ENCODE assay signal across 32 cellular contexts in genomic region chr16:72923757-72924156, GRCh38.
DNase-seq lines count a peak whose midpoint lies in the region; ATAC-seq, FAIRE-seq and TF ChIP-seq lines count a peak whose summit lies in the region.
"Had no signal": no experiment of that assay in that cellular context is flagged by ENCODE, and none has a peak within 500 bp of the region (broad histone marks: within the 10 kb centered on the region; RNA-seq: fewer than 3 reads in every experiment).

No MANE protein-coding gene starts in this region.

- H3K27ac ChIP-seq in HepG2 (ENCODE audit: extremely low read length, insufficient read depth, low read length) (peak overlapping the region; percentile 96), right lobe of liver (no peak overlapping the region)
- H3K27ac ChIP-seq: cardiac muscle cell, parathyroid adenoma, right atrium auricular region, SJCRH30, uterus had no signal

- FAIRE-seq in HepG2 (lab: Jason Lieb, UNC): no peak
- FAIRE-seq: H1, islet of Langerhans had no signal

- no peaks in the 10 kb centered on the region for H4K20me1 ChIP-seq in HepG2 (ENCODE audit: insufficient read depth, low read length)

- in situ Hi-C loops in HepG2 (cut with HindIII; ENCODE audit: extremely low pct_ligation_motif_present, low pct_unique_long_range_greater_than_20kb): no loop called here

- peaks cover 15% of the 10 kb centered on the region for H3K36me3 Mint-ChIP-seq in type B pancreatic cell
- H3K36me3 Mint-ChIP-seq: activated naive CD4-positive, alpha-beta T cell treated with anti-CD3 and anti-CD28 coated beads, Interleukin-2, amount 50 U/mL, for 72 hours; CD4-positive, CD25-positive, alpha-beta regulatory T cell; memory B cell had no signal

- H3K9me3 ChIP-seq in HepG2 (ENCODE audit: low read length): no peaks in the 10 kb centered on the region
- H3K9me3 ChIP-seq in right lobe of liver: no peaks in the 10 kb centered on the region
- H3K9me3 ChIP-seq: SJCRH30, stomach, uterus had no signal

- H3K4me3 Mint-ChIP-seq in type B pancreatic cell: no peak overlapping the region
- H3K4me3 Mint-ChIP-seq: CD4-positive, CD25-positive, alpha-beta regulatory T cell; memory B cell had no signal

- BruUV-seq in HepG2 (replicated peaks; lab: Mats Ljungman, UMichigan): no TSS peak

- H3K9me3 Mint-ChIP-seq in type B pancreatic cell: no peaks in the 10 kb centered on the region
- H3K9me3 Mint-ChIP-seq: activated naive CD4-positive, alpha-beta T cell treated with anti-CD3 and anti-CD28 coated beads, Interleukin-2, amount 50 U/mL, for 72 hours; CD4-positive, CD25-positive, alpha-beta regulatory T cell; memory B cell; neural crest cell had no signal

- over 99% methylated on average over 11 of the region's 11 CpGs for WGBS in HepG2 (ENCODE audit: low lambda C conversion rate)
- WGBS in right lobe of liver (ENCODE audit: insufficient coverage, low coverage, low lambda C conversion rate, missing lambda C conversion rate): 90% methylated on average over 11 of the region's 11 CpGs

- TF ChIP-seq POLR2A in HepG2 (IDR thresholded peaks at IDR 0.05; ENCODE audit: insufficient read depth in 1 of 2, low read depth in 2 of 2, low read length in 2 of 2) (no peak), right lobe of liver (IDR thresholded peaks at IDR 0.05) (no peak)

- no peak for TF ChIP-seq EP300 in HepG2 (IDR thresholded peaks at IDR 0.05; ENCODE audit: low read depth in 2 of 2, low read length in 2 of 2)
- no peak for TF ChIP-seq EP300 in HepG2 (CRISPR knock-in tag; IDR thresholded peaks at IDR 0.05; ENCODE audit: borderline replicate concordance)

- H3K79me2 ChIP-seq in HepG2 (ENCODE audit: insufficient read depth, low read length): peaks cover 72% of the 10 kb centered on the region

- TF ChIP-seq RAD21 in HepG2 (CRISPR knock-in tag; IDR thresholded peaks at IDR 0.05): no peak

- H3K27me3 ChIP-seq in HepG2 (ENCODE audit: control insufficient read depth in 1 of 2, insufficient read depth in 2 of 2, low read length in 2 of 2) (no peaks in the 10 kb centered on the region), right lobe of liver (no peaks in the 10 kb centered on the region)
- H3K27me3 ChIP-seq: cardiac muscle cell, right atrium auricular region, SJCRH30, stomach, uterus had no signal

- ATAC-seq in HepG2: no peak
- ATAC-seq in right lobe of liver: no peak
- ATAC-seq in HG03457 (IDR thresholded peaks at IDR 0.05; ENCODE audit: unreplicated experiment): no peak
- ATAC-seq: activated naive CD4-positive, alpha-beta T cell treated with anti-CD3 and anti-CD28 coated beads, Interleukin-2, amount 50 U/mL, for 72 hours; left lobe of liver had no signal

- peaks cover 0 to 4% of the 10 kb centered on the region in 2 experiments; a peak in 2 of 5 replicates for H3K36me3 ChIP-seq in HepG2 (replicated peaks in 1 of 2; ENCODE audit: control insufficient read depth in 1 of 2, insufficient read depth in 2 of 2, low read length in 2 of 2)
- H3K36me3 ChIP-seq in right lobe of liver: no peaks in the 10 kb centered on the region
- H3K36me3 ChIP-seq: cardiac muscle cell, right atrium auricular region, SJCRH30, stomach, uterus had no signal

- peaks cover 49% of the 10 kb centered on the region for H3K4me1 Mint-ChIP-seq in type B pancreatic cell (ENCODE audit: unreplicated experiment)
- H3K4me1 Mint-ChIP-seq: memory B cell had no signal

- H3K9ac ChIP-seq in HepG2 (ENCODE audit: insufficient read depth, low read depth, low read length): peak overlapping the region; percentile 75; the same call in 1 of the 2 replicates
- H3K9ac ChIP-seq: parathyroid adenoma had no signal

- intact Hi-C loops in HepG2 (cut with micrococcal nuclease; ENCODE audit: unreplicated experiment): loop anchor here (2.0 to 10.0 kb wide), 2 partner anchors 133 to 259 kb away; no protein-coding TSS in a partner anchor
- intact Hi-C loops in right lobe of liver (cut with DNase I): no loop called here

- no peak for DNase-seq in HepG2 (ENCODE audit: low spot score)
- DNase-seq in right lobe of liver: no peak
- DNase-seq in NCI-H2227 (lab: John Stamatoyannopoulos, UW; ENCODE audit: unreplicated experiment): peak; percentile 35
- DNase-seq in epithelial cell of esophagus (ENCODE audit: low read depth): peak; percentile 14
- no peak for DNase-seq in GOT3 (lab: John Stamatoyannopoulos, UW)
- no peak for DNase-seq in SIG-M5 (lab: John Stamatoyannopoulos, UW)
- no peak for DNase-seq in type B pancreatic cell (ENCODE audit: extremely low spot score, unreplicated experiment)
- DNase-seq: activated CD4-positive, alpha-beta T cell treated with anti-CD3 and anti-CD28 coated beads for 48 hours; AML-193; aorta; CD4-positive, CD25-positive, alpha-beta regulatory T cell; effector CD8-positive, alpha-beta T cell; erythroblast; NCI-H1048; NCI-H2081; SJCRH30; stimulated activated CD8-positive, alpha-beta memory T cell treated with anti-CD3 and anti-CD28 coated beads, Interleukin-4, amount 100 ng/mL, for 48 hours; stomach; SW 1271; T-helper 9 cell; uterus had no signal

- H3K27me3 Mint-ChIP-seq in type B pancreatic cell: no peaks in the 10 kb centered on the region
- H3K27me3 Mint-ChIP-seq: CD4-positive, CD25-positive, alpha-beta regulatory T cell; memory B cell had no signal

- H3K4me3 ChIP-seq in HepG2 (replicated peaks in 1 of 3; ENCODE audit: insufficient read depth in 1 of 3, low read depth in 2 of 3, low read length in 3 of 3) (no peak overlapping the region), right lobe of liver (no peak overlapping the region), epithelial cell of esophagus (ENCODE audit: low read length) (no peak overlapping the region)
- H3K4me3 ChIP-seq: cardiac muscle cell, coronary artery, right atrium auricular region, SJCRH30, stomach, uterus had no signal

- no peak for TF ChIP-seq CTCF in HepG2 (CRISPR knock-in tag; IDR thresholded peaks at IDR 0.05)
- TF ChIP-seq CTCF in right lobe of liver (IDR thresholded peaks at IDR 0.05): no peak
- no peak for TF ChIP-seq CTCF in epithelial cell of esophagus (IDR thresholded peaks at IDR 0.05; ENCODE audit: insufficient read depth, low read depth, low read length, missing control alignments)
- no peak for TF ChIP-seq CTCF in type B pancreatic cell (conservative IDR thresholded peaks at IDR 0.05)

- no peak overlapping the region for H2AFZ ChIP-seq in HepG2 (ENCODE audit: low read length)
- H2AFZ ChIP-seq: parathyroid adenoma had no signal

- POLR2A ChIA-PET in HepG2 (lab: Yijun Ruan, JAX): interaction anchor here (0.6 to 2.8 kb wide), 6 partner anchors 9 to 131 kb away, joined by 3 to 32 read pairs (median 4); no protein-coding TSS in a partner anchor

- peak overlapping the region; percentile 97 for H3K4me2 ChIP-seq in HepG2 (ENCODE audit: low read depth, low read length)

- H3K4me1 ChIP-seq in HepG2 (ENCODE audit: insufficient read depth, low read length): peaks cover 86% of the 10 kb centered on the region
- no peaks in the 10 kb centered on the region for H3K4me1 ChIP-seq in right lobe of liver

- CTCF ChIA-PET in HepG2 (lab: Yijun Ruan, JAX; ENCODE audit: low intra/inter-chr PET ratio, low total read pairs): no interaction called here

- no peak overlapping the region for H3K27ac Mint-ChIP-seq in type B pancreatic cell
- H3K27ac Mint-ChIP-seq: activated naive CD4-positive, alpha-beta T cell treated with anti-CD3 and anti-CD28 coated beads, Interleukin-2, amount 50 U/mL, for 72 hours; CD4-positive, CD25-positive, alpha-beta regulatory T cell; memory B cell had no signal

TF ChIP-seq in HepG2, 621 proteins besides CTCF, POLR2A, EP300 and RAD21:
- TF ChIP-seq ZBTB38 (CRISPR knock-in tag; IDR thresholded peaks at IDR 0.05) (peak; percentile 76; the same call in 1 of the 2 replicates), RBM22 (optimal IDR thresholded peaks at IDR 0.05; ENCODE audit: low read length) (peak; percentile 25), PRPF4 (IDR thresholded peaks at IDR 0.05; ENCODE audit: low read depth, low read length, poor library complexity, severe bottlenecking) (peak; percentile 95), MXI1 (IDR thresholded peaks at IDR 0.05; ENCODE audit: borderline replicate concordance, low read depth, low read length) (no peak)
TF ChIP-seq in HepG2: peak in this region for 3.

Comparison
In these comparisons a context has a peak if more than half of its experiments do, and no peak if none do; other contexts are left out.
1. DNase-seq: peak in NCI-H2227 (single experiment) and epithelial cell of esophagus (single experiment); none in HepG2 (single experiment), right lobe of liver (0 of 3), GOT3 (single experiment), SIG-M5 (single experiment) and type B pancreatic cell (single experiment).